In the genomic region with DNA sequence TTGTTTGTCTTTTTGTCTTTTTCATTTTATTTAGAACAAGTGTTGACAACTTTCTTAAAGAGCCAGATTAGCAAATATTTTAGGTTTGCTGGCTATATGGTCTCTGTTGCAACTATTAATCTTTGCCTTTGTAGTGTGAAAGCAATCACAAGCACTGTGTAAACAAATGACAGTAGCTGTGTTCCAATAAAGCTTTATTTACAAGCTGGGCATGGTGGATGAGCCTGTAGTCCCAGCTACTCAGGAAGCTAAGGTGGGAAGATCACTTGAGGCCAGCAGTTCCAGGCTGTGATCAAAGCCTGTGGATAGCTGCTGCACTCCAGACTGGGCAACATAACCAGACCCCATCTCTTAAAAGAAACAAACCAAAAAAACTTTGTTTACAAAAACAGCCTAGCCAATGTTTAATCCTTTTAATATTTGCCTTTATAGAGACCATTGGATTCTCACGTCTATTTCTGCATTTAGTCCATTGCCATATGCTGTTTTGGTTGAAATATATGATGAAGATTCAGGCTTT, we compare ENCODE assay signal across 25 cellular contexts. TPM values are rescaled to one million over a fixed set of nuclear protein-coding genes. Genes with fewer than 3 reads are reported as not detected.
DNase-seq lines count a peak whose midpoint lies in the region; ATAC-seq, FAIRE-seq and TF ChIP-seq lines count a peak whose summit lies in the region.
"Had no signal": no experiment of that assay in that cellular context is flagged by ENCODE, and none has a peak within 500 bp of the region (broad histone marks: within the 10 kb centered on the region; RNA-seq: fewer than 3 reads in every experiment).

No MANE protein-coding gene starts in this region.

- H3K36me3 Mint-ChIP-seq in activated T-cell treated with anti-CD3 and anti-CD28 coated beads, Interleukin-2, amount 50 U/mL, for 72 hours (ENCODE audit: insufficient read depth in 2 of 2): peaks cover 2 to 3% of the 10 kb centered on the region in 2 donors
- peaks cover 23% of the 10 kb centered on the region for H3K36me3 Mint-ChIP-seq in osteocyte (ENCODE audit: unreplicated experiment)

- no peak for TF ChIP-seq EP300 in K562 (IDR thresholded peaks at IDR 0.05; ENCODE audit: low read length)

- POLR2A ChIA-PET in OCI-LY7 (lab: Charles Lee) (no interaction called here), K562 (lab: Yijun Ruan, JAX) (no interaction called here)

- H3K9me2 ChIP-seq in OCI-LY7 (ENCODE audit: insufficient read depth, low read length): no peaks in the 10 kb centered on the region

- H3K4me3 ChIP-seq in OCI-LY7 (ENCODE audit: low read depth, low read length, poor library complexity, severe bottlenecking): peak overlapping the region; percentile 78
- no peak overlapping the region for H3K4me3 ChIP-seq in K562
- H3K4me3 ChIP-seq: right atrium auricular region had no signal

- H3K9me3 Mint-ChIP-seq in activated T-cell treated with anti-CD3 and anti-CD28 coated beads, Interleukin-2, amount 50 U/mL, for 72 hours: no peaks in the 10 kb centered on the region
- H3K9me3 Mint-ChIP-seq in osteocyte (ENCODE audit: unreplicated experiment): no peaks in the 10 kb centered on the region
- H3K9me3 Mint-ChIP-seq: activated B cell treated with CpG ODN at 0.5 μM for 24 hours; effector memory CD8-positive, alpha-beta T cell had no signal

- H3K79me2 ChIP-seq in OCI-LY7 (ENCODE audit: insufficient read depth, low read depth, low read length): peaks cover 54% of the 10 kb centered on the region
- H3K79me2 ChIP-seq in K562 (ENCODE audit: control insufficient read depth, insufficient read depth, low read length): peaks cover 56% of the 10 kb centered on the region

- WGBS in K562 (ENCODE audit: insufficient coverage, low coverage, missing lambda C conversion rate): 95% methylated on average over 1 of the region's 1 CpG

- no peak overlapping the region for H3K27ac ChIP-seq in OCI-LY7 (ENCODE audit: low read depth, low read length, poor library complexity, severe bottlenecking)
- no peak overlapping the region for H3K27ac ChIP-seq in K562 (ENCODE audit: extremely low read depth, low read depth, low read length)
- H3K27ac ChIP-seq: right atrium auricular region had no signal

- CTCF ChIA-PET in OCI-LY7 (lab: Charles Lee; ENCODE audit: unreplicated experiment): no interaction called here
- CTCF ChIA-PET in K562 (lab: Yijun Ruan, JAX; ENCODE audit: low intra/inter-chr PET ratio): no interaction called here

- no peak for TF ChIP-seq RAD21 in K562 (CRISPR knock-in tag; conservative IDR thresholded peaks at IDR 0.05 in 1 of 2, IDR thresholded peaks at IDR 0.05 in 1 of 2)

- no peak for TF ChIP-seq POLR2A in K562 (conservative IDR thresholded peaks at IDR 0.05)

- BruUV-seq in OCI-LY7 (replicated peaks; lab: Mats Ljungman, UMichigan): TSS peak; percentile 41
- BruUV-seq in K562 (replicated peaks; lab: Mats Ljungman, UMichigan): no TSS peak

- H3K36me3 ChIP-seq in OCI-LY7 (ENCODE audit: insufficient read depth, low read length) (peaks cover 55% of the 10 kb centered on the region), K562 (ENCODE audit: control insufficient read depth, insufficient read depth, low read length) (peaks cover 71% of the 10 kb centered on the region)

- H3K4me1 ChIP-seq in OCI-LY7 (ENCODE audit: insufficient read depth, low read length, poor library complexity, severe bottlenecking) (peaks cover 34% of the 10 kb centered on the region), K562 (replicated peaks in 1 of 2; ENCODE audit: control insufficient read depth in 2 of 2, insufficient read depth in 2 of 2, low read length in 2 of 2) (peaks cover 13 to 15% of the 10 kb centered on the region in 2 experiments; a peak in 4 of 5 replicates)

- H4K20me1 ChIP-seq in OCI-LY7 (ENCODE audit: insufficient read depth, low read length) (peaks cover 3% of the 10 kb centered on the region; the same call in 1 of the 2 replicates), K562 (replicated peaks; ENCODE audit: control insufficient read depth, insufficient read depth, low read length) (no peaks in the 10 kb centered on the region)

- no peaks in the 10 kb centered on the region for H3K9me1 ChIP-seq in K562 (ENCODE audit: control insufficient read depth, insufficient read depth, low read length)

- ATAC-seq in activated T-cell treated with anti-CD3 and anti-CD28 coated beads, Interleukin-2, amount 50 U/mL, for 72 hours (replicated peaks in 1 of 2): no peak
- ATAC-seq in K562 (no peak), left colon (no peak)
- ATAC-seq: effector memory CD8-positive, alpha-beta T cell; left lobe of liver had no signal

- no peaks in the 10 kb centered on the region for H3K27me3 ChIP-seq in K562 (ENCODE audit: control insufficient read depth in 2 of 2, insufficient read depth in 2 of 2, low read length in 2 of 2)
- H3K27me3 ChIP-seq: right atrium auricular region had no signal

- H2AFZ ChIP-seq in OCI-LY7 (ENCODE audit: low read length) (no peak overlapping the region), K562 (ENCODE audit: low read depth, low read length) (no peak overlapping the region)

- H3K27me3 Mint-ChIP-seq in activated T-cell treated with anti-CD3 and anti-CD28 coated beads, Interleukin-2, amount 50 U/mL, for 72 hours (ENCODE audit: low read depth): no peaks in the 10 kb centered on the region
- no peaks in the 10 kb centered on the region for H3K27me3 Mint-ChIP-seq in osteocyte (ENCODE audit: unreplicated experiment)
- H3K27me3 Mint-ChIP-seq: activated B cell treated with CpG ODN at 0.5 μM for 24 hours; effector memory CD8-positive, alpha-beta T cell had no signal

- H3K9me3 ChIP-seq in OCI-LY7 (ENCODE audit: low read length) (no peaks in the 10 kb centered on the region), K562 (replicated peaks; ENCODE audit: control insufficient read depth, insufficient read depth, low read depth, low read length) (no peaks in the 10 kb centered on the region)
- H3K9me3 ChIP-seq: right atrium auricular region had no signal

- TF ChIP-seq CTCF in OCI-LY7 (conservative IDR thresholded peaks at IDR 0.05; ENCODE audit: low read length): no peak
- no peak for TF ChIP-seq CTCF in K562 (IDR thresholded peaks at IDR 0.05 in 2 of 3, conservative IDR thresholded peaks at IDR 0.05 in 1 of 3; ENCODE audit: insufficient read depth in 2 of 3, low read depth in 1 of 3, low read length in 3 of 3)
- TF ChIP-seq CTCF in osteocyte (IDR thresholded peaks at IDR 0.05): no peak

- intact Hi-C loops in OCI-LY7 (cut with micrococcal nuclease; ENCODE audit: unreplicated experiment) (loop anchor here (10.0 kb wide), 1 partner anchor 1910 kb away; the partner anchor contains the start of gene TARS1), K562 (cut with micrococcal nuclease) (no loop called here), left colon (cut with DNase I, micrococcal nuclease) (no loop called here)

- H3K9ac ChIP-seq in K562 (ENCODE audit: insufficient read depth in 1 of 2, low read depth in 2 of 2, low read length in 2 of 2): no peak overlapping the region

- DNase-seq in activated T-cell treated with anti-CD3 and anti-CD28 coated beads, Interleukin-2, amount 50 U/mL, for 72 hours: no peak
- no peak for DNase-seq in activated T-cell treated with anti-CD3 and anti-CD28 coated beads, Interleukin-2, amount 50 U/mL, for 48 hours
- DNase-seq in OCI-LY7 (ENCODE audit: low spot score) (no peak), K562 (ENCODE audit: extremely low read depth in 1 of 4, low spot score in 3 of 4) (no peak), osteocyte (ENCODE audit: extremely low spot score, unreplicated experiment) (no peak), DMS153 treated with DMSO at 0.1 percent for 48 hours (lab: John Stamatoyannopoulos, UW; ENCODE audit: unreplicated experiment) (no peak), GF-D8 (lab: John Stamatoyannopoulos, UW) (no peak), left colon (no peak)
- DNase-seq: ACHN; activated B cell treated with CpG ODN at 0.5 μM for 24 hours; activated effector memory CD4-positive, alpha-beta T cell treated with Interleukin-2 at 50 U/mL for 16 hours; aorta; DMS153; effector memory CD8-positive, alpha-beta T cell; glutamatergic neuron; KBM-7; NCI-H1092; NCI-H2081; NCI-H510A treated with DMSO at 0.1 percent for 48 hours; occipital lobe; Right ventricle myocardium superior; substantia nigra had no signal

- no peak for FAIRE-seq in K562 (lab: Jason Lieb, UNC)
- FAIRE-seq: urothelium cell line had no signal

- peaks cover 42% of the 10 kb centered on the region for H3K4me1 Mint-ChIP-seq in activated T-cell treated with anti-CD3 and anti-CD28 coated beads, Interleukin-2, amount 50 U/mL, for 72 hours (ENCODE audit: low read depth)
- peaks cover 60% of the 10 kb centered on the region for H3K4me1 Mint-ChIP-seq in osteocyte (ENCODE audit: unreplicated experiment)

- H3K27ac Mint-ChIP-seq in activated T-cell treated with anti-CD3 and anti-CD28 coated beads, Interleukin-2, amount 50 U/mL, for 72 hours: peak overlapping the region; percentile 65
- H3K27ac Mint-ChIP-seq in osteocyte (ENCODE audit: unreplicated experiment): no peak overlapping the region
- H3K27ac Mint-ChIP-seq: activated B cell treated with CpG ODN at 0.5 μM for 24 hours had no signal

- H3K4me3 Mint-ChIP-seq in activated T-cell treated with anti-CD3 and anti-CD28 coated beads, Interleukin-2, amount 50 U/mL, for 72 hours: peak overlapping the region; percentile 59 to 94
- peak overlapping the region; percentile 40 for H3K4me3 Mint-ChIP-seq in osteocyte (ENCODE audit: unreplicated experiment)
- H3K4me3 Mint-ChIP-seq: activated B cell treated with CpG ODN at 0.5 μM for 24 hours; effector memory CD8-positive, alpha-beta T cell had no signal

- H3K4me2 ChIP-seq in OCI-LY7 (ENCODE audit: low read length) (peak overlapping the region; percentile 91), K562 (ENCODE audit: insufficient read depth, low read length) (no peak overlapping the region)

- in situ Hi-C loops in K562 (cut with MboI): no loop called here

RNA-seq across cellular contexts. Expression of gene C5orf22, which starts 2.5 kb away (rescaled TPM):
- total RNA-seq in activated T-cell treated with anti-CD3 and anti-CD28 coated beads, Interleukin-2, amount 50 U/mL, for 72 hours: 10 to 100 TPM; 31.3 to 35.0 TPM
- total RNA-seq in OCI-LY7 (2014; rRNA removed; shearing (Covaris generic)): 20.5 and 21.6 TPM in 2 replicates
- total RNA-seq in OCI-LY7 (2022): 31.4 and 33.5 TPM in 2 replicates
- total RNA-seq in K562 (2011; cell fraction: chromatin; rRNA removed; ENCODE audit: low replicate concordance): 24.7 and 55.1 TPM in 2 replicates
- 13.5 and 17.8 TPM in 2 replicates for total RNA-seq in K562 (2011; cell fraction: nucleolus; rRNA removed)
- 22.7 and 34.7 TPM in 2 replicates for total RNA-seq in K562 (2011; cell fraction: nucleoplasm; rRNA removed)
- total RNA-seq in K562 (2014; rRNA removed): 22.7 and 27.6 TPM in 2 replicates
- 42.6 and 45.2 TPM in 2 replicates for total RNA-seq in K562 (2014; rRNA removed; fragmentation: Illumina TruSeq; extraction: Trizol)
- 36.5 and 39.3 TPM in 2 replicates for total RNA-seq in K562 (2015; rRNA removed; fragmentation: Illumina TruSeq; extraction: Trizol)
- 38.2 and 40.7 TPM in 2 replicates for total RNA-seq in K562 (2021)
- 37.7 and 56.7 TPM in 2 replicates for polyA plus RNA-seq in K562 (2011; rRNA removed)
- 25.3 and 32.6 TPM in 2 replicates for polyA plus RNA-seq in K562 (2011; cell fraction: cytosol; rRNA removed)
- 10.5 and 14.5 TPM in 2 replicates for polyA plus RNA-seq in K562 (2011; cell fraction: nucleus; rRNA removed)
- 21.9 and 25.8 TPM in 2 replicates for polyA plus RNA-seq in K562 (2012)
- polyA plus RNA-seq in K562 (2014; fragmentation: Illumina TruSeq; extraction: Trizol): 38.5 and 49.7 TPM in 2 replicates
- 10 to 100 TPM; 32.1 to 35.3 TPM for polyA plus RNA-seq in K562 (2014; fragmentation: Nextera tagmentation; extraction: Ambion mirVana)
- polyA plus RNA-seq in K562 (2014; rRNA removed): 27.5 and 30.0 TPM in 2 replicates
- polyA minus RNA-seq in K562 (2011; rRNA and poly(A)+ RNA removed): 49.1 and 54.9 TPM in 2 replicates
- 13.6 and 21.8 TPM in 2 replicates for polyA minus RNA-seq in K562 (2011; cell fraction: cytosol; rRNA and poly(A)+ RNA removed)
- 22.0 and 22.2 TPM in 2 replicates for polyA minus RNA-seq in K562 (2011; cell fraction: nucleus; rRNA and poly(A)+ RNA removed)
- total RNA-seq in osteocyte: 24.1 and 27.9 TPM in 2 replicates
- 10 to 100 TPM; 26.5 to 28.9 TPM for total RNA-seq in left colon

RNA-seq across cellular contexts. Expression of gene DROSHA, which starts 2.7 kb away (rescaled TPM):
- 10 to 100 TPM; 74.5 to 88.3 TPM for total RNA-seq in activated T-cell treated with anti-CD3 and anti-CD28 coated beads, Interleukin-2, amount 50 U/mL, for 72 hours
- 56.3 and 97.9 TPM in 2 replicates for total RNA-seq in OCI-LY7 (2014; rRNA removed; shearing (Covaris generic))
- total RNA-seq in OCI-LY7 (2022) (92.8 and 98.3 TPM in 2 replicates), K562 (2014; rRNA removed) (74.3 and 75.7 TPM in 2 replicates), K562 (2014; rRNA removed; fragmentation: Illumina TruSeq; extraction: Trizol) (56.5 and 59.7 TPM in 2 replicates), K562 (2015; rRNA removed; fragmentation: Illumina TruSeq; extraction: Trizol) (52.8 and 61.4 TPM in 2 replicates), K562 (2021) (96.7 and 109 TPM in 2 replicates), osteocyte (70.9 and 71.5 TPM in 2 replicates), left colon (10 to 100 TPM; 46.5 to 50.9 TPM)
- total RNA-seq in K562 (2011; cell fraction: chromatin; rRNA removed; ENCODE audit: low replicate concordance): 199 and 361 TPM in 2 replicates
- 84.9 and 101 TPM in 2 replicates for total RNA-seq in K562 (2011; cell fraction: nucleolus; rRNA removed)
- 121 and 152 TPM in 2 replicates for total RNA-seq in K562 (2011; cell fraction: nucleoplasm; rRNA removed)
- polyA plus RNA-seq in K562 (2011; rRNA removed) (68.9 and 75.6 TPM in 2 replicates), K562 (2014; fragmentation: Illumina TruSeq; extraction: Trizol) (59.7 and 71.6 TPM in 2 replicates), K562 (2014; fragmentation: Nextera tagmentation; extraction: Ambion mirVana) (10 to 100 TPM; 52.5 to 60.7 TPM), K562 (2014; rRNA removed) (62.8 and 96.5 TPM in 2 replicates)
- 38.4 and 56.0 TPM in 2 replicates for polyA plus RNA-seq in K562 (2011; cell fraction: cytosol; rRNA removed)
- 154 and 159 TPM in 2 replicates for polyA plus RNA-seq in K562 (2011; cell fraction: nucleus; rRNA removed)
- 41.7 and 67.6 TPM in 2 replicates for polyA plus RNA-seq in K562 (2012)
- 290 and 310 TPM in 2 replicates for polyA minus RNA-seq in K562 (2011; rRNA and poly(A)+ RNA removed)
- polyA minus RNA-seq in K562 (2011; cell fraction: cytosol; rRNA and poly(A)+ RNA removed): 46.4 and 69.8 TPM in 2 replicates
- polyA minus RNA-seq in K562 (2011; cell fraction: nucleus; rRNA and poly(A)+ RNA removed): 98.0 and 140 TPM in 2 replicates
